ENCODE assay signal across 10 cellular contexts in genomic region chr11:12768731-12769673, GRCh38.
A peak's percentile ranks its signal among the peaks of the same experiment; 100 is the strongest.
DNase-seq lines count a peak whose midpoint lies in the region; ATAC-seq, FAIRE-seq and TF ChIP-seq lines count a peak whose summit lies in the region.
"Had no signal": no experiment of that assay in that cellular context is flagged by ENCODE, and none has a peak within 500 bp of the region (broad histone marks: within the 10 kb centered on the region; RNA-seq: fewer than 3 reads in every experiment).

No MANE protein-coding gene starts in this region.

- H2AK5ac ChIP-seq in H1 (ENCODE audit: low read depth, low read length) = peak overlapping the region; percentile 31; the same call in 1 of the 2 replicates

- H3K18ac ChIP-seq in H1 (ENCODE audit: extremely low read depth, low read length) = 0 out of 2 replicates have a peak overlapping the region, but pooled peaks have one; percentile 7

- H3K27me3 ChIP-seq in ACC112 (ENCODE audit: insufficient read depth, low read length) = no peaks in the 10 kb centered on the region
- no peaks in the 10 kb centered on the region for H3K27me3 ChIP-seq in H1 (replicated peaks in 1 of 4; ENCODE audit: control insufficient read depth in 3 of 4, extremely low read depth in 1 of 4, insufficient read depth in 3 of 4, low read length in 3 of 4)

- H3K4me1 ChIP-seq in ACC112 (ENCODE audit: control insufficient read depth, insufficient read depth, low read length, unreplicated experiment) (peaks cover 76% of the 10 kb centered on the region), H1 (replicated peaks in 1 of 4; ENCODE audit: control insufficient read depth in 3 of 4, insufficient read depth in 4 of 4, low read length in 3 of 4) (peaks cover 0 to 14% (median 5%) of the 10 kb centered on the region in 4 experiments; a peak in 6 of 7 replicates)

- H3K27ac ChIP-seq in ACC112 (ENCODE audit: low read depth, low read length) = peak overlapping the region; percentile 96
- no peak overlapping the region for H3K27ac ChIP-seq in H1 (ENCODE audit: low read depth, low read length)
- H3K27ac ChIP-seq: C4-2B had no signal

- TF ChIP-seq RAD21 in H1 (IDR thresholded peaks at IDR 0.05 in 1 of 2, conservative IDR thresholded peaks at IDR 0.05 in 1 of 2; ENCODE audit: low read depth in 2 of 2, low read length in 2 of 2) = no peak

- H3K79me1 ChIP-seq in H1 (ENCODE audit: low read depth, low read length) = peaks cover 7% of the 10 kb centered on the region

- no peak overlapping the region for H4K91ac ChIP-seq in H1 (replicated peaks; ENCODE audit: insufficient read length, low read length)

- CTCF ChIA-PET in H1 (lab: Charles Lee; ENCODE audit: partially characterized antibody) = interaction anchor here (0.6 to 1.4 kb wide), 3 partner anchors 17 to 120 kb away, joined by 3 to 4 read pairs (median 3); no protein-coding TSS in a partner anchor

- H2BK120ac ChIP-seq in H1 (replicated peaks; ENCODE audit: low read depth, low read length) = no peak overlapping the region

- FAIRE-seq in H1 (lab: Jason Lieb, UNC) = no peak

- H3K79me2 ChIP-seq in ACC112 (ENCODE audit: control insufficient read depth, insufficient read depth, low read length, unreplicated experiment) (peaks cover 97% of the 10 kb centered on the region), H1 (ENCODE audit: control insufficient read depth in 1 of 2, insufficient read depth in 2 of 2, low read length in 2 of 2) (peaks cover 0 to 74% of the 10 kb centered on the region in 2 experiments; a peak in 2 of 4 replicates)

- H3K14ac ChIP-seq in H1 (ENCODE audit: insufficient read length) = no peak overlapping the region

- no peak overlapping the region for H2BK12ac ChIP-seq in H1 (ENCODE audit: low read depth, low read length)

- TF ChIP-seq EP300 in H1 (IDR thresholded peaks at IDR 0.05; ENCODE audit: borderline replicate concordance in 1 of 2, low read depth in 2 of 2, low read length in 2 of 2) = no peak

- peaks cover 34% of the 10 kb centered on the region; the same call in 1 of the 2 replicates for H3K36me3 ChIP-seq in ACC112 (ENCODE audit: insufficient read depth, low read length)
- peaks cover 2 to 13% (median 7%) of the 10 kb centered on the region in 4 experiments; a peak in 2 of 8 replicates for H3K36me3 ChIP-seq in H1 (ENCODE audit: control insufficient read depth in 2 of 4, insufficient read depth in 4 of 4, low read length in 3 of 4)

- no peak for TF ChIP-seq POLR2A in H1 (IDR thresholded peaks at IDR 0.05; ENCODE audit: control extremely low read depth in 1 of 2, low read depth in 2 of 2, low read length in 2 of 2)

- POLR2A ChIA-PET in H1 (lab: Charles Lee; ENCODE audit: partially characterized antibody) = interaction anchor here (0.9 to 1.6 kb wide), 2 partner anchors 75 to 90 kb away, joined by 3 read pairs; no protein-coding TSS in a partner anchor

- H4K20me1 ChIP-seq in H1 (replicated peaks in 1 of 2; ENCODE audit: control insufficient read depth in 1 of 2, insufficient read depth in 2 of 2, low read length in 2 of 2) = peaks cover 0 to 5% of the 10 kb centered on the region in 2 experiments

- no peak overlapping the region for H3K9ac ChIP-seq in H1 (replicated peaks in 1 of 4; ENCODE audit: extremely low read depth in 1 of 4, low read depth in 3 of 4, low read length in 3 of 4)

- H2AFZ ChIP-seq in ACC112 (ENCODE audit: low read length, unreplicated experiment) (no peak overlapping the region), H1 (ENCODE audit: low read length) (no peak overlapping the region)

- H2BK5ac ChIP-seq in H1 (ENCODE audit: low read depth, low read length) = 0 out of 2 replicates have a peak overlapping the region, but pooled peaks have one; percentile 5

- WGBS in H1 (ENCODE audit: extremely low coverage in 1 of 2, insufficient coverage in 1 of 2, insufficient read length in 1 of 2, insufficient replicate concordance in 2 of 2, low coverage in 1 of 2, low lambda C conversion rate in 2 of 2, missing lambda C conversion rate in 1 of 2), 2 experiments = 90% methylated on average over 7 of the region's 7 CpGs; no CpG with 5 or more reads in 1 of the 2 experiments

- H3K4me2 ChIP-seq in H1 (ENCODE audit: insufficient read depth in 1 of 2, low read depth in 2 of 2, low read length in 2 of 2) = no peak overlapping the region

- H3K23ac ChIP-seq in H1 (ENCODE audit: insufficient read length) = no peak overlapping the region

- no peak overlapping the region for H4K5ac ChIP-seq in H1 (ENCODE audit: insufficient read length, low read depth, low read length)

- H3K56ac ChIP-seq in H1 (replicated peaks; ENCODE audit: insufficient read length, low read depth, low read length) = no peak overlapping the region

- no peak overlapping the region for H4K8ac ChIP-seq in H1 (ENCODE audit: extremely low read depth, insufficient read depth, low read length)

- H3K23me2 ChIP-seq in H1 (ENCODE audit: low read depth, low read length) = no peaks in the 10 kb centered on the region

- H3K4ac ChIP-seq in H1 (replicated peaks; ENCODE audit: insufficient read length, low read depth, low read length) = no peak overlapping the region

- ATAC-seq in GM19035 (IDR thresholded peaks at IDR 0.05; ENCODE audit: unreplicated experiment) = peak; percentile 74
- peak; percentile 65 for ATAC-seq in HG03378 (IDR thresholded peaks at IDR 0.05; ENCODE audit: unreplicated experiment)
- no peak for ATAC-seq in GM18873 (IDR thresholded peaks at IDR 0.05; ENCODE audit: low FRiP score, unreplicated experiment)

- H2BK20ac ChIP-seq in H1 (ENCODE audit: low read length) = 0 out of 2 replicates have a peak overlapping the region, but pooled peaks have one; percentile 8

- DNase-seq in H1 (ENCODE audit: low read depth in 1 of 2, low spot score in 2 of 2) (no peak), NK-92 (lab: John Stamatoyannopoulos, UW; ENCODE audit: unreplicated experiment) (no peak), T1000 (lab: John Stamatoyannopoulos, UW) (no peak), kidney tubule cell (ENCODE audit: low spot score) (no peak)
- DNase-seq: activated CD8-positive, alpha-beta memory T cell treated with anti-CD3 and anti-CD28 coated beads, Interleukin-2, amount 50 U/mL, for 4 hours had no signal

- H3K4me3 ChIP-seq in ACC112 (ENCODE audit: low read depth, low read length) = peak overlapping the region; percentile 44
- H3K4me3 ChIP-seq in H1 (ENCODE audit: extremely low read depth in 1 of 4, insufficient read depth in 2 of 4, low read depth in 3 of 4, low read length in 4 of 4) = no peak overlapping the region

- no peak overlapping the region for H2BK15ac ChIP-seq in H1 (ENCODE audit: low read length)

- H3K9me3 ChIP-seq in H1 (ENCODE audit: insufficient read depth in 2 of 2, low read depth in 1 of 2, low read length in 1 of 2) = no peaks in the 10 kb centered on the region

- no peak for TF ChIP-seq CTCF in H1 (IDR thresholded peaks at IDR 0.05; ENCODE audit: control extremely low read depth in 1 of 3, insufficient read depth in 1 of 3, low read depth in 1 of 3, low read length in 3 of 3)

TF ChIP-seq in H1, 55 proteins besides CTCF, POLR2A, EP300 and RAD21:
- TF ChIP-seq E2F6 (IDR thresholded peaks at IDR 0.05) = no peak
- TF ChIP-seq GTF2F1 (IDR thresholded peaks at IDR 0.05; ENCODE audit: borderline replicate concordance, low read depth, low read length) = no peak
- no peak for TF ChIP-seq KDM1A (IDR thresholded peaks at IDR 0.05; ENCODE audit: borderline replicate concordance, low read length)
- TF ChIP-seq BACH1 (IDR thresholded peaks at IDR 0.05; ENCODE audit: low read length) = no peak
- no peak for TF ChIP-seq CBX5 (IDR thresholded peaks at IDR 0.05; ENCODE audit: low read depth, low read length)
- TF ChIP-seq SIX5 (IDR thresholded peaks at IDR 0.05; ENCODE audit: low read depth, low read length) = no peak
- no peak for TF ChIP-seq BCL11A (IDR thresholded peaks at IDR 0.05; ENCODE audit: low read depth in 2 of 2, low read length in 2 of 2)
- no peak for TF ChIP-seq POLR2AphosphoS5 (IDR thresholded peaks at IDR 0.05; ENCODE audit: low read depth, low read length)
- TF ChIP-seq YY1 (IDR thresholded peaks at IDR 0.05; ENCODE audit: low read depth, low read length) = no peak
- no peak for TF ChIP-seq HDAC2 (IDR thresholded peaks at IDR 0.05; ENCODE audit: borderline replicate concordance in 1 of 2, low read depth in 2 of 2, low read length in 2 of 2)
